In the genomic region with DNA sequence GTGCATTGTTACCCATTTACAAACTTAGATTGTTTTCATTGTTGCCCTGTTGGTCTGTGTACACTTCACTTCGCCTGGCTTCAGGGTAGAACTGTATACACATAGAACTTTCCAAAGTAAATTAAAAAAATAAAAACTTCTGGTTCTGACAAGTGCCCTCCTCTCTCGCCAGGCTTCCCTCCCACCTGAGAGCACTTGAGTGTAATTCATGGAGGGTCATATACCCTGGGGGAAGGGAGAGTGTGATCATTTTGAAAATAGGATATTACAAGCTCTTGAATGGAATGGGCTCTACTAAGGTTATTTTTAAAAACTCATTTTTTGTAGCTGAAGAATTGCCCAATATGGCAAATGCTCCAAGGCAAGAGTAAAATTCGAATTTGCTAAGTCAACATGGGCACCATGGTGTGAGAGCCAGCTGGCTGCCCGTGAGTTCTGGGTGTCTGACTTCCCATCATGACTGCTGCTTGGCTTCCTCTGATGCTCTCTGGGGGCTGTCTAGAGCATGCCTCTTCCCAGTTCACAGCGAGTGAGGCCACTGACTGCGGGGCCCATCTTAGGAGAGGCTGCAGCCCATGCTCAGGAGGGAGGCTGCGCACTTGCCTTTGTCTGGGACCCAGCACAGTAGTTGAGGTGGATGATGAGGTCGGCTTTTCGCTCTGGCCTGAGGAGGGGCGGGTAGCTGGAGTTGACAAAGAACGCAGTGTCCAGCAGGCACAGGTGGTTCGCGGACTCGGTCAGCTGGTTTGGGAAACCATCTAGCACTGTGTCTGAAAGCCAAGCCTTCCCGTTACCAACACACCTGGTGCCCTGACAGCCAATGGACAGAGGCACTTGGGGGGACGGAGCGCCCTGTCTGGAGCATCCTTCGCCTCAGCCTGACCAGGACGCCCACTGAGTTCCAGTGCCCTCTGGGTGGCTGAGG, we compare ENCODE assay signal across 23 cellular contexts. TPM values are rescaled to one million over a fixed set of nuclear protein-coding genes. Genes with fewer than 3 reads are reported as not detected.
A peak's percentile ranks its signal among the peaks of the same experiment; 100 is the strongest.
DNase-seq lines count a peak whose midpoint lies in the region; ATAC-seq and TF ChIP-seq lines count a peak whose summit lies in the region.
"Had no signal": no experiment of that assay in that cellular context is flagged by ENCODE, and none has a peak within 500 bp of the region (broad histone marks: within the 10 kb centered on the region; RNA-seq: fewer than 3 reads in every experiment).

No MANE protein-coding gene starts in this region.

- no peaks in the 10 kb centered on the region for H3K9me3 Mint-ChIP-seq in endodermal cell
- H3K9me3 Mint-ChIP-seq in neural crest cell, result no peaks in the 10 kb centered on the region
- H3K9me3 Mint-ChIP-seq: CD8-positive, alpha-beta T cell had no signal

- no peaks in the 10 kb centered on the region for H3K36me3 Mint-ChIP-seq in endodermal cell (ENCODE audit: low read depth)
- no peaks in the 10 kb centered on the region for H3K36me3 Mint-ChIP-seq in neural crest cell (ENCODE audit: low read depth)
- H3K36me3 Mint-ChIP-seq: CD8-positive, alpha-beta T cell had no signal

- H3K36me3 ChIP-seq in endodermal cell (ENCODE audit: control insufficient read depth, insufficient read depth, low read length) (no peaks in the 10 kb centered on the region), thyroid gland (no peaks in the 10 kb centered on the region), testis (ENCODE audit: low read depth, missing control alignments) (no peaks in the 10 kb centered on the region)
- H3K36me3 ChIP-seq: BLaER1 treated with 17β-estradiol and CSF1 and Interleukin-3, amounts not matched to agents 10 nM and 100 nM had no signal

- H3K27me3 ChIP-seq in endodermal cell (ENCODE audit: control insufficient read depth, insufficient read depth, low read length, poor library complexity, severe bottlenecking) (no peaks in the 10 kb centered on the region), thyroid gland (no peaks in the 10 kb centered on the region), testis (no peaks in the 10 kb centered on the region)
- H3K27me3 ChIP-seq: BLaER1 treated with 17β-estradiol and CSF1 and Interleukin-3, amounts not matched to agents 10 nM and 100 nM had no signal

- H3K9ac ChIP-seq in endodermal cell (ENCODE audit: extremely low read depth, low read length, poor library complexity, severe bottlenecking), result no peak overlapping the region
- H3K9ac ChIP-seq: BLaER1 treated with 17β-estradiol and CSF1 and Interleukin-3, amounts not matched to agents 10 nM and 100 nM had no signal

- no peaks in the 10 kb centered on the region for H3K27me3 Mint-ChIP-seq in endodermal cell (ENCODE audit: insufficient read depth)
- H3K27me3 Mint-ChIP-seq in neural crest cell (ENCODE audit: low read depth), result peaks cover 3% of the 10 kb centered on the region

- TF ChIP-seq CTCF in endodermal cell (conservative IDR thresholded peaks at IDR 0.05), result no peak
- TF ChIP-seq CTCF in neural crest cell (conservative IDR thresholded peaks at IDR 0.05), result no peak
- no peak for TF ChIP-seq CTCF in thyroid gland (IDR thresholded peaks at IDR 0.05)
- TF ChIP-seq CTCF in testis (IDR thresholded peaks at IDR 0.05), result no peak

- DNase-seq in activated CD8-positive, alpha-beta memory T cell treated with anti-CD3 and anti-CD28 coated beads for 24 hours, result peak; percentile 44
- DNase-seq in activated CD8-positive, alpha-beta memory T cell treated with anti-CD3 and anti-CD28 coated beads, Interleukin-2, amount 50 U/mL, for 4 hours, result no peak
- peak; percentile 27 for DNase-seq in endodermal cell
- DNase-seq in neural crest cell (ENCODE audit: low read depth, low spot score), result no peak
- peak; percentile 60 to 62 for DNase-seq in thyroid gland
- DNase-seq in testis, result no peak
- DNase-seq: Calu3; CD8-positive, alpha-beta T cell; DMS53; GOT3; IMR-90; NCI-H1417 treated with DMSO at 0.1 percent for 48 hours; NCI-H187 treated with DMSO at 0.1 percent for 48 hours; NCI-H510A; NCI-H748 treated with DMSO at 0.1 percent for 48 hours; OCI-M1; SHP77 had no signal

- H3K27ac Mint-ChIP-seq in endodermal cell (no peak overlapping the region), neural crest cell (ENCODE audit: unreplicated experiment) (peak overlapping the region; percentile 43)
- H3K27ac Mint-ChIP-seq: CD8-positive, alpha-beta T cell had no signal

- H3K4me3 Mint-ChIP-seq in endodermal cell, result no peak overlapping the region
- H3K4me3 Mint-ChIP-seq in neural crest cell, result no peak overlapping the region
- H3K4me3 Mint-ChIP-seq: CD8-positive, alpha-beta T cell had no signal

- TF ChIP-seq POLR2A in thyroid gland (IDR thresholded peaks at IDR 0.05), result no peak
- no peak for TF ChIP-seq POLR2A in testis (IDR thresholded peaks at IDR 0.05)

- intact Hi-C loops in thyroid gland (cut with DNase I) (loop anchor here (5.0 kb wide), 1 partner anchor 77 kb away; no protein-coding TSS in a partner anchor), testis (cut with DNase I; ENCODE audit: low total_unique reads) (no loop called here)

- H3K27ac ChIP-seq in endodermal cell (ENCODE audit: low read depth, low read length) (no peak overlapping the region), thyroid gland (peak overlapping the region; percentile 29 to 81 (median 59)), testis (no peak overlapping the region)
- H3K27ac ChIP-seq: BLaER1 treated with 17β-estradiol and CSF1 and Interleukin-3, amounts not matched to agents 10 nM and 100 nM; SK-N-MC had no signal

- H3K9me3 ChIP-seq in endodermal cell (ENCODE audit: control insufficient read depth, low read length) (no peaks in the 10 kb centered on the region), thyroid gland (no peaks in the 10 kb centered on the region), testis (no peaks in the 10 kb centered on the region)
- H3K9me3 ChIP-seq: BLaER1 treated with 17β-estradiol and CSF1 and Interleukin-3, amounts not matched to agents 10 nM and 100 nM had no signal

- no peak for ATAC-seq in HG03521 (IDR thresholded peaks at IDR 0.05; ENCODE audit: unreplicated experiment)
- ATAC-seq: CD8-positive, alpha-beta T cell had no signal

- WGBS in endodermal cell (ENCODE audit: insufficient coverage in 1 of 2, insufficient read length in 1 of 2), 2 experiments, result 91 to 92% methylated on average over 12 to 19 of the region's 19 CpGs
- 74 to 79% methylated on average over 16 to 17 of the region's 19 CpGs for WGBS in thyroid gland, 2 donors
- 92 to 95% methylated on average over 18 to 19 of the region's 19 CpGs for WGBS in testis, 2 donors

- peaks cover 11% of the 10 kb centered on the region for H3K4me1 Mint-ChIP-seq in endodermal cell
- peaks cover 8% of the 10 kb centered on the region for H3K4me1 Mint-ChIP-seq in neural crest cell

- H3K4me3 ChIP-seq in endodermal cell (ENCODE audit: low read length), result no peak overlapping the region
- H3K4me3 ChIP-seq in thyroid gland (replicated peaks in 1 of 3), result no peak overlapping the region
- H3K4me3 ChIP-seq in testis, result no peak overlapping the region
- H3K4me3 ChIP-seq: BLaER1 treated with 17β-estradiol and CSF1 and Interleukin-3, amounts not matched to agents 10 nM and 100 nM; SK-N-MC had no signal

- H3K4me1 ChIP-seq in endodermal cell (ENCODE audit: control insufficient read depth, insufficient read depth, low read length), result peaks cover 2% of the 10 kb centered on the region
- peaks cover 29 to 40% of the 10 kb centered on the region in 2 donors for H3K4me1 ChIP-seq in thyroid gland
- H3K4me1 ChIP-seq in testis, result peaks cover 3% of the 10 kb centered on the region

RNA-seq across cellular contexts. Expression of a gene that starts 13.1 kb away (rescaled TPM):
- total RNA-seq in endodermal cell (10 to 100 TPM; 16.9 to 17.3 TPM), neural crest cell (8.3 and 9.3 TPM in 2 replicates), thyroid gland (10 to 100 TPM; 29.7 to 66.7 (median 37.9) TPM), testis (10 to 100 TPM in 1 of 2 donors, 1 to 10 TPM in 1; 9.4 to 10.2 TPM)
- polyA plus RNA-seq in endodermal cell (2013, experiment 1 of 2), result 6.8 TPM
- 7.0 TPM for polyA plus RNA-seq in endodermal cell (2013, experiment 2 of 2)
- 8.0 TPM for polyA plus RNA-seq in testis (ENCODE audit: insufficient read depth, low read depth, low replicate concordance)

RNA-seq across cellular contexts. Expression of a gene that starts 35.3 kb away (rescaled TPM):
- not detected for total RNA-seq in endodermal cell
- polyA plus RNA-seq in endodermal cell (2013, experiment 1 of 2), result not detected
- not detected for polyA plus RNA-seq in endodermal cell (2013, experiment 2 of 2)
- total RNA-seq in neural crest cell, result not detected in 2 replicates
- total RNA-seq in thyroid gland, result not detected
- under 1 TPM; 0.31 to 0.71 TPM for total RNA-seq in testis
- 0.67 TPM for polyA plus RNA-seq in testis (ENCODE audit: insufficient read depth, low read depth, low replicate concordance)
- total RNA-seq: A673; CD8-positive, alpha-beta T cell; HT-29; IMR-90; M059J had no signal
- polyA plus RNA-seq: IMR-90 had no signal

Comparison
In these comparisons a context has a peak if more than half of its experiments do, and no peak if none do; other contexts are left out.
1. DNase-seq: peak in activated CD8-positive, alpha-beta memory T cell treated with anti-CD3 and anti-CD28 coated beads for 24 hours (single experiment), endodermal cell (single experiment) and thyroid gland (2 of 2); none in activated CD8-positive, alpha-beta memory T cell treated with anti-CD3 and anti-CD28 coated beads, Interleukin-2, amount 50 U/mL, for 4 hours (single experiment), neural crest cell (single experiment) and testis (single experiment).
2. H3K27ac ChIP-seq: peak in thyroid gland (3 of 3); none in endodermal cell (single experiment) and testis (0 of 2).